ENCODE assay signal across 28 cellular contexts in the genomic region with DNA sequence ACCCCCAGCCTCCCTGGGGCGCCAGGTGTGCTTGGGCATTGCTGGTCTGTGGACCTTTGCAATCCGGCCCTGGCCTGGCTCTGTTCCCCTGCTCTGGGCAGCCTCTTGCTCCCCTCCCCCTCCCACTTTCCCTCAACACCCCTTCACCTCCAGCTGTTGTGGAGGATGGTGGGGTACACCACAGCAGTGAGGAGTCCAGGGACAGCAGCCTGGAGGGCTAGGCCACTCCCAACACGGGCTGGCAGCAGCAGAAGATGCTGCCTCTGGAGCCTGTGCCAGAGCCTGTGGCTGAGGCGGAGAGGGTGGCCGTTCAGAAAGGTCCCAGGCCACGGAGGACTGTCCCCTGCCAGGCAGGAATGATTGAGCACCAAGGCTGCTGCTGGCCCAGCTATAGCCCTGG.
"Had no signal": no experiment of that assay in that cellular context is flagged by ENCODE, and none has a peak within 500 bp of the region (broad histone marks: within the 10 kb centered on the region; RNA-seq: fewer than 3 reads in every experiment).

No MANE protein-coding gene starts in this region.

- ATAC-seq: heart right ventricle; mucosa of descending colon; naive thymus-derived CD8-positive, alpha-beta T cell; right cardiac atrium; stimulated activated memory B cell treated with anti-CD40 and anti-IgM and Interleukin-4, amounts not matched to agents 10 μg/mL and 1 μg/mL and 100 μg/mL, for 72 hours; stimulated activated naive CD8-positive, alpha-beta T cell treated with anti-CD3 and anti-CD28 coated beads, Interleukin-15, amount 100 ng/mL, for 72 hours had no signal

- H3K27ac ChIP-seq: heart right ventricle, hepatocyte, left ventricle myocardium inferior, neutrophil, ovary, prostate gland, tibial nerve, vagina had no signal

- H3K4me3 Mint-ChIP-seq: naive thymus-derived CD8-positive, alpha-beta T cell; nephron; neural crest cell; stimulated activated memory B cell treated with anti-CD40 and anti-IgM and Interleukin-4, amounts not matched to agents 10 μg/mL and 1 μg/mL and 100 μg/mL, for 72 hours; stimulated activated naive CD8-positive, alpha-beta T cell treated with anti-CD3 and anti-CD28 coated beads, Interleukin-15, amount 100 ng/mL, for 72 hours; type B pancreatic cell had no signal

- H3K27ac Mint-ChIP-seq: naive thymus-derived CD8-positive, alpha-beta T cell; nephron; stimulated activated memory B cell treated with anti-CD40 and anti-IgM and Interleukin-4, amounts not matched to agents 10 μg/mL and 1 μg/mL and 100 μg/mL, for 72 hours; stimulated activated naive CD8-positive, alpha-beta T cell treated with anti-CD3 and anti-CD28 coated beads, Interleukin-15, amount 100 ng/mL, for 72 hours; type B pancreatic cell had no signal

- DNase-seq: heart right ventricle; islet precursor cell; left ventricle myocardium inferior; midbrain; mucosa of descending colon; naive thymus-derived CD8-positive, alpha-beta T cell; occipital lobe; ovary; retina; stimulated activated CD4-positive, alpha-beta T cell treated with anti-CD3 and anti-CD28 coated beads, Interleukin-1b, Interleukin-23, amount 100 ng/mL, for 48 hours; stimulated activated CD4-positive, alpha-beta T cell treated with anti-CD3 and anti-CD28 coated beads, Interleukin-2, amount 100 ng/mL, for 48 hours; stimulated activated CD4-positive, alpha-beta T cell treated with anti-CD3 and anti-CD28 coated beads, Interleukin-4, amount 100 ng/mL, for 4 hours; stimulated activated CD8-positive, alpha-beta memory T cell treated with anti-CD3 and anti-CD28 coated beads, Interleukin-4, amount 100 ng/mL, for 48 hours; stimulated activated naive CD4-positive, alpha-beta T cell treated with Interleukin-2 at 50 U/mL for 16 hours; stimulated activated naive CD8-positive, alpha-beta T cell treated with anti-CD3 and anti-CD28 coated beads, Interleukin-15, amount 100 ng/mL, for 72 hours; substantia nigra had no signal

- H3K4me2 ChIP-seq: hepatocyte, smooth muscle cell had no signal

- H3K36me3 ChIP-seq: left ventricle myocardium inferior, neutrophil, ovary, prostate gland, vagina had no signal

- H3K27me3 ChIP-seq: heart right ventricle, hepatocyte, ovary, tibial nerve, vagina had no signal

- H3K36me3 Mint-ChIP-seq: naive thymus-derived CD8-positive, alpha-beta T cell; stimulated activated memory B cell treated with anti-CD40 and anti-IgM and Interleukin-4, amounts not matched to agents 10 μg/mL and 1 μg/mL and 100 μg/mL, for 72 hours; type B pancreatic cell had no signal

- H2AFZ ChIP-seq: hepatocyte had no signal

- H3K4me3 ChIP-seq: heart right ventricle, hepatocyte, left ventricle myocardium inferior, lung, mucosa of descending colon, ovary, prostate gland, smooth muscle cell, tibial nerve, vagina had no signal

- H3K27me3 Mint-ChIP-seq: naive thymus-derived CD8-positive, alpha-beta T cell; stimulated activated memory B cell treated with anti-CD40 and anti-IgM and Interleukin-4, amounts not matched to agents 10 μg/mL and 1 μg/mL and 100 μg/mL, for 72 hours; stimulated activated naive CD8-positive, alpha-beta T cell treated with anti-CD3 and anti-CD28 coated beads, Interleukin-15, amount 100 ng/mL, for 72 hours; type B pancreatic cell had no signal

- H3K9me3 ChIP-seq: heart right ventricle, left ventricle myocardium inferior, mucosa of descending colon, neutrophil, ovary, prostate gland, tibial nerve, vagina had no signal

- H3K9me3 Mint-ChIP-seq: naive thymus-derived CD8-positive, alpha-beta T cell; nephron; stimulated activated memory B cell treated with anti-CD40 and anti-IgM and Interleukin-4, amounts not matched to agents 10 μg/mL and 1 μg/mL and 100 μg/mL, for 72 hours; type B pancreatic cell had no signal
